In the genomic region with DNA sequence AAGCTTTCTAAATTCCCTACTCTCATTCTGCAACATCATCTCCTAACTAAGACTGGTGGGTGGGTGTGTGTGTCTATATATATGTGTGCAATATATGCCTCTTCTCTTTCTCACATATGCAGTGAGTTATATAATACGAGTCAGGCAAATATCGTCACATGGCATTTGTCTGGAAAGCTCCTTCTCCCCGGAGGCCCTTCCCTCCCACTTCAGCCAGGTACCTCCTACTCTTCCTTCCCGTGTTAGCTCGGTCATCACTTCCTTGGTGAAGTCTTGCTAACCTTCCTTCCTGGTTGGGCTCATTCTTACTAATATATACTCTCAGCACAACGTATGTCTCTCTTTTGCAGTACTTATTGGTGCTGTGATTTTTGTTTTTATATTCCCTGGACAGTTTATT, we compare ENCODE assay signal across 16 cellular contexts.
A peak's percentile ranks its signal among the peaks of the same experiment; 100 is the strongest.
DNase-seq lines count a peak whose midpoint lies in the region; ATAC-seq and TF ChIP-seq lines count a peak whose summit lies in the region.
"Had no signal": no experiment of that assay in that cellular context is flagged by ENCODE, and none has a peak within 500 bp of the region (broad histone marks: within the 10 kb centered on the region; RNA-seq: fewer than 3 reads in every experiment).

No MANE protein-coding gene starts in this region.

- H3K36me3 ChIP-seq in PC-3 (ENCODE audit: low read depth, low read length) (no peaks in the 10 kb centered on the region), breast epithelium (no peaks in the 10 kb centered on the region)
- H3K36me3 ChIP-seq in CD8-positive, alpha-beta T cell (ENCODE audit: insufficient read depth, low read length) = no peaks in the 10 kb centered on the region

- CTCF ChIA-PET in activated CD4-positive, alpha-beta memory T cell treated with anti-CD3 and anti-CD28 coated beads for 36 hours (lab: Charles Lee) = no interaction called here
- CTCF ChIA-PET in activated CD4-positive, alpha-beta memory T cell treated with anti-CD3 and anti-CD28 coated beads, Interleukin-2, amount 10 ng/mL, durations not matched to agents 7 days and 5 days (lab: Charles Lee) = no interaction called here
- CTCF ChIA-PET in PC-3 (lab: Charles Lee) = no interaction called here
- CTCF ChIA-PET in CD8-positive, alpha-beta T cell (lab: Charles Lee) = interaction anchor here (0.6 kb wide), 1 partner anchor 168 kb away, joined by 3 read pairs; no protein-coding TSS in a partner anchor

- H3K9me3 ChIP-seq in PC-3 (ENCODE audit: low read length) = no peaks in the 10 kb centered on the region
- no peaks in the 10 kb centered on the region for H3K9me3 ChIP-seq in CD8-positive, alpha-beta T cell (ENCODE audit: low read length)
- H3K9me3 ChIP-seq in breast epithelium = no peaks in the 10 kb centered on the region
- H3K9me3 ChIP-seq: Caco-2 had no signal

- peak; percentile 28 for DNase-seq in activated CD4-positive, alpha-beta memory T cell treated with anti-CD3 and anti-CD28 coated beads for 36 hours
- DNase-seq in activated CD4-positive, alpha-beta memory T cell treated with anti-CD3 and anti-CD28 coated beads, Interleukin-2, amount 10 ng/mL, durations not matched to agents 7 days and 5 days = no peak
- peak; percentile 14 for DNase-seq in PC-3
- peak; percentile 58 for DNase-seq in epithelial cell of esophagus (ENCODE audit: low read depth)
- no peak for DNase-seq in stimulated activated effector memory CD8-positive, alpha-beta T cell treated with anti-CD3 and anti-CD28 coated beads, Interleukin-12 subunit alpha, Interleukin-12 subunit beta, amount 100 ng/mL, for 72 hours (ENCODE audit: low spot score in 2 of 2)
- no peak for DNase-seq in CD8-positive, alpha-beta T cell
- no peak for DNase-seq in breast epithelium (ENCODE audit: low spot score in 2 of 2)
- DNase-seq: C1 segment of cervical spinal cord; Caco-2; CD4-positive, alpha-beta memory T cell; DMS153; DND-41; H9 had no signal

- TF ChIP-seq POLR2A in breast epithelium (IDR thresholded peaks at IDR 0.05) = no peak

- H3K4me2 ChIP-seq in PC-3 (ENCODE audit: low read length) = no peak overlapping the region
- H3K4me2 ChIP-seq: GM23338 had no signal

- H3K4me1 ChIP-seq in PC-3 (ENCODE audit: insufficient read depth, low read length) (no peaks in the 10 kb centered on the region), breast epithelium (no peaks in the 10 kb centered on the region)
- H3K4me1 ChIP-seq in CD8-positive, alpha-beta T cell (ENCODE audit: insufficient read depth, low read length) = no peaks in the 10 kb centered on the region
- H3K4me1 ChIP-seq: Caco-2 had no signal

- H3K27me3 ChIP-seq in PC-3 (ENCODE audit: low read length) (peaks cover 4% of the 10 kb centered on the region; the same call in 1 of the 2 replicates), breast epithelium (no peaks in the 10 kb centered on the region)
- H3K27me3 ChIP-seq in CD8-positive, alpha-beta T cell (ENCODE audit: insufficient read depth, low read length) = no peaks in the 10 kb centered on the region

- H3K9me3 Mint-ChIP-seq in activated CD4-positive, alpha-beta memory T cell treated with anti-CD3 and anti-CD28 coated beads for 36 hours = no peaks in the 10 kb centered on the region
- no peaks in the 10 kb centered on the region for H3K9me3 Mint-ChIP-seq in activated CD4-positive, alpha-beta memory T cell treated with anti-CD3 and anti-CD28 coated beads, Interleukin-2, amount 10 ng/mL, durations not matched to agents 7 days and 5 days
- H3K9me3 Mint-ChIP-seq in stimulated activated effector memory CD8-positive, alpha-beta T cell treated with anti-CD3 and anti-CD28 coated beads, Interleukin-12 subunit alpha, Interleukin-12 subunit beta, amount 100 ng/mL, for 72 hours = no peaks in the 10 kb centered on the region
- H3K9me3 Mint-ChIP-seq in CD8-positive, alpha-beta T cell = no peaks in the 10 kb centered on the region
- H3K9me3 Mint-ChIP-seq: GM23338 had no signal

- no peaks in the 10 kb centered on the region for H3K27me3 Mint-ChIP-seq in activated CD4-positive, alpha-beta memory T cell treated with anti-CD3 and anti-CD28 coated beads for 36 hours
- peaks cover 2% of the 10 kb centered on the region for H3K27me3 Mint-ChIP-seq in activated CD4-positive, alpha-beta memory T cell treated with anti-CD3 and anti-CD28 coated beads, Interleukin-2, amount 10 ng/mL, durations not matched to agents 7 days and 5 days
- H3K27me3 Mint-ChIP-seq in CD8-positive, alpha-beta T cell (ENCODE audit: low read depth) = no peaks in the 10 kb centered on the region

- H3K4me3 Mint-ChIP-seq in activated CD4-positive, alpha-beta memory T cell treated with anti-CD3 and anti-CD28 coated beads for 36 hours = no peak overlapping the region
- no peak overlapping the region for H3K4me3 Mint-ChIP-seq in activated CD4-positive, alpha-beta memory T cell treated with anti-CD3 and anti-CD28 coated beads, Interleukin-2, amount 10 ng/mL, durations not matched to agents 7 days and 5 days
- H3K4me3 Mint-ChIP-seq in stimulated activated effector memory CD8-positive, alpha-beta T cell treated with anti-CD3 and anti-CD28 coated beads, Interleukin-12 subunit alpha, Interleukin-12 subunit beta, amount 100 ng/mL, for 72 hours = no peak overlapping the region
- no peak overlapping the region for H3K4me3 Mint-ChIP-seq in CD8-positive, alpha-beta T cell
- H3K4me3 Mint-ChIP-seq: GM23338, H9 had no signal

- ATAC-seq in PC-3 (no peak), HG03565 (IDR thresholded peaks at IDR 0.05; ENCODE audit: unreplicated experiment) (no peak)
- peak; percentile 36 for ATAC-seq in stimulated activated effector memory CD8-positive, alpha-beta T cell treated with anti-CD3 and anti-CD28 coated beads, Interleukin-12 subunit alpha, Interleukin-12 subunit beta, amount 100 ng/mL, for 72 hours
- ATAC-seq in CD8-positive, alpha-beta T cell = no peak
- ATAC-seq: GM23338, HCT116 had no signal

- POLR2A ChIA-PET in activated CD4-positive, alpha-beta memory T cell treated with anti-CD3 and anti-CD28 coated beads for 36 hours (lab: Charles Lee) = no interaction called here
- POLR2A ChIA-PET in activated CD4-positive, alpha-beta memory T cell treated with anti-CD3 and anti-CD28 coated beads, Interleukin-2, amount 10 ng/mL, durations not matched to agents 7 days and 5 days (lab: Charles Lee) = no interaction called here
- POLR2A ChIA-PET in PC-3 (lab: Charles Lee; ENCODE audit: unreplicated experiment) = interaction anchor here (0.7 kb wide), 1 partner anchor 1815 kb away, joined by 3 read pairs; no protein-coding TSS in a partner anchor
- POLR2A ChIA-PET in CD8-positive, alpha-beta T cell (lab: Charles Lee) = no interaction called here

- H3K36me3 Mint-ChIP-seq in activated CD4-positive, alpha-beta memory T cell treated with anti-CD3 and anti-CD28 coated beads for 36 hours = peaks cover 2% of the 10 kb centered on the region
- H3K36me3 Mint-ChIP-seq in activated CD4-positive, alpha-beta memory T cell treated with anti-CD3 and anti-CD28 coated beads, Interleukin-2, amount 10 ng/mL, durations not matched to agents 7 days and 5 days (ENCODE audit: low read depth) = no peaks in the 10 kb centered on the region
- no peaks in the 10 kb centered on the region for H3K36me3 Mint-ChIP-seq in stimulated activated effector memory CD8-positive, alpha-beta T cell treated with anti-CD3 and anti-CD28 coated beads, Interleukin-12 subunit alpha, Interleukin-12 subunit beta, amount 100 ng/mL, for 72 hours
- no peaks in the 10 kb centered on the region for H3K36me3 Mint-ChIP-seq in CD8-positive, alpha-beta T cell
- H3K36me3 Mint-ChIP-seq: CD4-positive, alpha-beta memory T cell had no signal

- TF ChIP-seq CTCF in PC-3 (conservative IDR thresholded peaks at IDR 0.05; ENCODE audit: low read depth, low read length) = no peak
- no peak for TF ChIP-seq CTCF in epithelial cell of esophagus (IDR thresholded peaks at IDR 0.05; ENCODE audit: insufficient read depth, low read depth, low read length, missing control alignments)
- TF ChIP-seq CTCF in CD8-positive, alpha-beta T cell (IDR thresholded peaks at IDR 0.05) = no peak
- no peak for TF ChIP-seq CTCF in breast epithelium (IDR thresholded peaks at IDR 0.05)

- no peak overlapping the region for H3K27ac Mint-ChIP-seq in activated CD4-positive, alpha-beta memory T cell treated with anti-CD3 and anti-CD28 coated beads for 36 hours
- no peak overlapping the region for H3K27ac Mint-ChIP-seq in activated CD4-positive, alpha-beta memory T cell treated with anti-CD3 and anti-CD28 coated beads, Interleukin-2, amount 10 ng/mL, durations not matched to agents 7 days and 5 days
- H3K27ac Mint-ChIP-seq in stimulated activated effector memory CD8-positive, alpha-beta T cell treated with anti-CD3 and anti-CD28 coated beads, Interleukin-12 subunit alpha, Interleukin-12 subunit beta, amount 100 ng/mL, for 72 hours = no peak overlapping the region
- H3K27ac Mint-ChIP-seq in CD8-positive, alpha-beta T cell = no peak overlapping the region
- H3K27ac Mint-ChIP-seq: GM23338, H9 had no signal

- intact Hi-C loops in activated CD4-positive, alpha-beta memory T cell treated with anti-CD3 and anti-CD28 coated beads for 36 hours (cut with micrococcal nuclease) = loop anchor here (5.0 to 10.0 kb wide), 4 partner anchors 96 to 246 kb away; no protein-coding TSS in a partner anchor
- intact Hi-C loops in PC-3 (cut with micrococcal nuclease) = no loop called here
- intact Hi-C loops in CD8-positive, alpha-beta T cell (cut with DNase I, micrococcal nuclease) = no loop called here
- intact Hi-C loops in breast epithelium (cut with DNase I; ENCODE audit: low total_unique reads) = no loop called here

- H3K9me2 ChIP-seq in PC-3 (replicated peaks; ENCODE audit: low read length) = no peaks in the 10 kb centered on the region

- H3K4me1 Mint-ChIP-seq in activated CD4-positive, alpha-beta memory T cell treated with anti-CD3 and anti-CD28 coated beads for 36 hours (ENCODE audit: low read depth) = peaks cover 45% of the 10 kb centered on the region
- H3K4me1 Mint-ChIP-seq in activated CD4-positive, alpha-beta memory T cell treated with anti-CD3 and anti-CD28 coated beads, Interleukin-2, amount 10 ng/mL, durations not matched to agents 7 days and 5 days = peaks cover 24% of the 10 kb centered on the region
- peaks cover 39% of the 10 kb centered on the region for H3K4me1 Mint-ChIP-seq in stimulated activated effector memory CD8-positive, alpha-beta T cell treated with anti-CD3 and anti-CD28 coated beads, Interleukin-12 subunit alpha, Interleukin-12 subunit beta, amount 100 ng/mL, for 72 hours
- peaks cover 7% of the 10 kb centered on the region for H3K4me1 Mint-ChIP-seq in CD8-positive, alpha-beta T cell (ENCODE audit: low read depth)

- H2AFZ ChIP-seq in PC-3 (ENCODE audit: low read length) = no peak overlapping the region
- H2AFZ ChIP-seq: GM23338 had no signal

- H3K9ac ChIP-seq in PC-3 (ENCODE audit: low read length) = no peak overlapping the region

- no peaks in the 10 kb centered on the region for H4K20me1 ChIP-seq in PC-3 (ENCODE audit: low read length)

- no TSS peak for BruUV-seq in PC-3 (replicated peaks; lab: Mats Ljungman, UMichigan)

- H3K27ac ChIP-seq in PC-3 (ENCODE audit: low read length) (no peak overlapping the region), breast epithelium (no peak overlapping the region)
- H3K27ac ChIP-seq in CD8-positive, alpha-beta T cell (ENCODE audit: low read depth, low read length) = no peak overlapping the region

- H3K79me2 ChIP-seq in PC-3 (ENCODE audit: low read length) = no peaks in the 10 kb centered on the region

- no peak overlapping the region for H3K4me3 ChIP-seq in PC-3 (ENCODE audit: low read length)
- no peak overlapping the region for H3K4me3 ChIP-seq in epithelial cell of esophagus (ENCODE audit: low read length)
- H3K4me3 ChIP-seq in CD8-positive, alpha-beta T cell (ENCODE audit: low read depth, low read length) = no peak overlapping the region
- no peak overlapping the region for H3K4me3 ChIP-seq in breast epithelium
- H3K4me3 ChIP-seq: GM23338 had no signal

- H3F3A ChIP-seq in PC-3 (ENCODE audit: low read length, unreplicated experiment) = no peaks in the 10 kb centered on the region

Comparison
In these comparisons a context has a peak if more than half of its experiments do, and no peak if none do; other contexts are left out.
1. DNase-seq: peak in activated CD4-positive, alpha-beta memory T cell treated with anti-CD3 and anti-CD28 coated beads for 36 hours (single experiment), PC-3 (single experiment) and epithelial cell of esophagus (single experiment); none in activated CD4-positive, alpha-beta memory T cell treated with anti-CD3 and anti-CD28 coated beads, Interleukin-2, amount 10 ng/mL, durations not matched to agents 7 days and 5 days (single experiment), stimulated activated effector memory CD8-positive, alpha-beta T cell treated with anti-CD3 and anti-CD28 coated beads, Interleukin-12 subunit alpha, Interleukin-12 subunit beta, amount 100 ng/mL, for 72 hours (0 of 2), CD8-positive, alpha-beta T cell (0 of 7) and breast epithelium (0 of 2).